Comparison of ENCODE assay signal across 29 cellular contexts in genomic region chr9:126521551-126521950, GRCh38.
"Had no signal": no experiment of that assay in that cellular context is flagged by ENCODE, and none has a peak within 500 bp of the region (broad histone marks: within the 10 kb centered on the region; RNA-seq: fewer than 3 reads in every experiment).

No MANE protein-coding gene starts in this region.

- H2AFZ ChIP-seq: hepatocyte had no signal

- H3K36me3 ChIP-seq: breast epithelium, gastroesophageal sphincter, upper lobe of left lung, vagina had no signal

- H3K36me3 Mint-ChIP-seq: activated CD8-positive, alpha-beta memory T cell treated with anti-CD3 and anti-CD28 coated beads, Interleukin-2, amount 10 ng/mL, durations not matched to agents 7 days and 5 days; activated naive CD4-positive, alpha-beta T cell treated with anti-CD3 and anti-CD28 coated beads, Interleukin-2, amount 50 U/mL, for 72 hours; natural killer cell treated with Interleukin-12 subunit alpha and Interleukin-12 subunit beta and Interleukin-15 and Interleukin-18, amount 100 ng/mL, for 72 hours; stimulated activated memory B cell treated with anti-CD40 and anti-IgM and Interleukin-4, amounts not matched to agents 10 μg/mL and 1 μg/mL and 100 μg/mL, for 72 hours; WTC11 had no signal

- H3K27ac ChIP-seq: breast epithelium, dorsolateral prefrontal cortex, hepatocyte, upper lobe of left lung, vagina had no signal

- H3K9me3 ChIP-seq: breast epithelium, gastroesophageal sphincter, mucosa of descending colon, upper lobe of left lung, vagina had no signal

- H3K27me3 ChIP-seq: vagina had no signal

- H3K4me3 ChIP-seq: breast epithelium, dorsolateral prefrontal cortex, gastroesophageal sphincter, hepatocyte, mucosa of descending colon, upper lobe of left lung, vagina had no signal

- ATAC-seq: activated CD8-positive, alpha-beta memory T cell treated with anti-CD3 and anti-CD28 coated beads, Interleukin-2, amount 10 ng/mL, durations not matched to agents 7 days and 5 days; activated CD8-positive, alpha-beta T cell treated with anti-CD3 and anti-CD28 coated beads, Interleukin-2, amount 10 ng/mL, durations not matched to agents 7 days and 5 days; activated naive CD4-positive, alpha-beta T cell treated with anti-CD3 and anti-CD28 coated beads, Interleukin-2, amount 50 U/mL, for 72 hours; gastroesophageal sphincter; left colon; mucosa of descending colon; natural killer cell treated with Interleukin-12 subunit alpha and Interleukin-12 subunit beta and Interleukin-15 and Interleukin-18, amount 100 ng/mL, for 72 hours; right cardiac atrium; SK-N-SH treated with all-trans-retinoic acid at 6 μM for 48 hours; stimulated activated memory B cell treated with anti-CD40 and anti-IgM and Interleukin-4, amounts not matched to agents 10 μg/mL and 1 μg/mL and 100 μg/mL, for 72 hours; stimulated activated naive CD8-positive, alpha-beta T cell treated with anti-CD3 and anti-CD28 coated beads, Interleukin-15, amount 100 ng/mL, for 72 hours; WTC11 had no signal

- H3K79me2 ChIP-seq: hepatocyte had no signal

- H3K4me2 ChIP-seq: hepatocyte had no signal

- DNase-seq: activated CD4-positive, alpha-beta T cell treated with anti-CD3 and anti-CD28 coated beads for 1 hour; activated CD4-positive, alpha-beta T cell treated with anti-CD3 and anti-CD28 coated beads, Interleukin-2, amount 50 U/mL, for 1 hour; activated CD8-positive, alpha-beta memory T cell treated with anti-CD3 and anti-CD28 coated beads, Interleukin-2, amount 10 ng/mL, durations not matched to agents 7 days and 5 days; activated CD8-positive, alpha-beta T cell treated with anti-CD3 and anti-CD28 coated beads, Interleukin-2, amount 10 ng/mL, durations not matched to agents 7 days and 5 days; activated naive CD4-positive, alpha-beta T cell; activated T-cell treated with anti-CD3 and anti-CD28 coated beads, Interleukin-2, amount 50 U/mL, for 48 hours; central memory CD4-positive, alpha-beta T cell; effector memory CD4-positive, alpha-beta T cell; left colon; mesenchymal stem cell; mucosa of descending colon; occipital lobe; stimulated activated CD4-positive, alpha-beta T cell treated with anti-CD3 and anti-CD28 coated beads, Interleukin-4, amount 100 ng/mL, for 24 hours; stimulated activated naive CD8-positive, alpha-beta T cell treated with anti-CD3 and anti-CD28 coated beads, Interleukin-15, amount 100 ng/mL, for 72 hours; substantia nigra; T-helper 2 cell; upper lobe of left lung had no signal

- H3K27me3 Mint-ChIP-seq: natural killer cell treated with Interleukin-12 subunit alpha and Interleukin-12 subunit beta and Interleukin-15 and Interleukin-18, amount 100 ng/mL, for 72 hours had no signal

- H3K9me3 Mint-ChIP-seq: activated naive CD4-positive, alpha-beta T cell treated with anti-CD3 and anti-CD28 coated beads, Interleukin-2, amount 50 U/mL, for 72 hours; activated T-helper 2 cell treated with anti-CD3 and anti-CD28 coated beads, Interferon-gamma antibody, Interleukin-2, Interleukin-4, amounts not matched to agents 10 μg/mL and 5 μg/mL and 100 μg/mL, durations not matched to agents 14 hours and 24 hours and 36 hours; natural killer cell treated with Interleukin-12 subunit alpha and Interleukin-12 subunit beta and Interleukin-15 and Interleukin-18, amount 100 ng/mL, for 72 hours; stimulated activated memory B cell treated with anti-CD40 and anti-IgM and Interleukin-4, amounts not matched to agents 10 μg/mL and 1 μg/mL and 100 μg/mL, for 72 hours; stimulated activated naive CD8-positive, alpha-beta T cell treated with anti-CD3 and anti-CD28 coated beads, Interleukin-15, amount 100 ng/mL, for 72 hours; WTC11 had no signal

- H3K27ac Mint-ChIP-seq: activated CD8-positive, alpha-beta memory T cell treated with anti-CD3 and anti-CD28 coated beads, Interleukin-2, amount 10 ng/mL, durations not matched to agents 7 days and 5 days; activated CD8-positive, alpha-beta T cell treated with anti-CD3 and anti-CD28 coated beads, Interleukin-2, amount 10 ng/mL, durations not matched to agents 7 days and 5 days; activated naive CD4-positive, alpha-beta T cell treated with anti-CD3 and anti-CD28 coated beads, Interleukin-2, amount 50 U/mL, for 72 hours; activated T-helper 2 cell treated with anti-CD3 and anti-CD28 coated beads, Interferon-gamma antibody, Interleukin-2, Interleukin-4, amounts not matched to agents 10 μg/mL and 5 μg/mL and 100 μg/mL, durations not matched to agents 14 hours and 24 hours and 36 hours; stimulated activated memory B cell treated with anti-CD40 and anti-IgM and Interleukin-4, amounts not matched to agents 10 μg/mL and 1 μg/mL and 100 μg/mL, for 72 hours; WTC11 had no signal

- H3K4me3 Mint-ChIP-seq: activated CD8-positive, alpha-beta memory T cell treated with anti-CD3 and anti-CD28 coated beads, Interleukin-2, amount 10 ng/mL, durations not matched to agents 7 days and 5 days; activated CD8-positive, alpha-beta T cell treated with anti-CD3 and anti-CD28 coated beads, Interleukin-2, amount 10 ng/mL, durations not matched to agents 7 days and 5 days; natural killer cell treated with Interleukin-12 subunit alpha and Interleukin-12 subunit beta and Interleukin-15 and Interleukin-18, amount 100 ng/mL, for 72 hours; stimulated activated memory B cell treated with anti-CD40 and anti-IgM and Interleukin-4, amounts not matched to agents 10 μg/mL and 1 μg/mL and 100 μg/mL, for 72 hours; stimulated activated naive CD8-positive, alpha-beta T cell treated with anti-CD3 and anti-CD28 coated beads, Interleukin-15, amount 100 ng/mL, for 72 hours; WTC11 had no signal
